In the genomic region with DNA sequence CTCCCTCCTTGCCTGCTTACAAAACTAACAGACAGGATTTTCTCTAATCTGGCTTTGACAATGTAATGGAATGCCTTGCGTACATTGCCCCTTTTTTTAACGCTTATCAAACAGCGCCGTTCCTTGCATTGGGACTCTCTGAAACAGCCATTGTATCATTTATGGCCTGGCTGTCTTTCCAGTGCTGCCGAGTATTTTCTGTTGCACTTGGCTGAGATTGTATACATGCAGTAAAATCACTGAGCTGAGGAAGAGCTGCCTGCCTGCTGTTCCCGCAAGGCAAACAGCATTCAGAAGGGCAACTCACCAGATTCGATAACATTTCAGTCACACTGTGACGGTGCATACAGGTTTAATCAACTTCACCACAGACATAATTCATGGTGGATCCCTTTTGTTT, we compare ENCODE assay signal across 12 cellular contexts.
A peak's percentile ranks its signal among the peaks of the same experiment; 100 is the strongest.
DNase-seq lines count a peak whose midpoint lies in the region; ATAC-seq and TF ChIP-seq lines count a peak whose summit lies in the region.
"Had no signal": no experiment of that assay in that cellular context is flagged by ENCODE, and none has a peak within 500 bp of the region (broad histone marks: within the 10 kb centered on the region; RNA-seq: fewer than 3 reads in every experiment).

No MANE protein-coding gene starts in this region.

- no peak for TF ChIP-seq CTCF in testis (IDR thresholded peaks at IDR 0.05)

- H3K27ac ChIP-seq in angular gyrus (ENCODE audit: low read depth, low read length): peak overlapping the region; percentile 53
- H3K27ac ChIP-seq in testis: no peak overlapping the region
- H3K27ac ChIP-seq: ovary, suprapubic skin had no signal

- TF ChIP-seq POLR2A in testis (IDR thresholded peaks at IDR 0.05): no peak

- ATAC-seq in HG03457 (IDR thresholded peaks at IDR 0.05; ENCODE audit: unreplicated experiment) (no peak), GM21367 (IDR thresholded peaks at IDR 0.05; ENCODE audit: unreplicated experiment) (no peak)

- no peaks in the 10 kb centered on the region for H3K36me3 ChIP-seq in testis (ENCODE audit: low read depth, missing control alignments)
- H3K36me3 ChIP-seq: ovary, suprapubic skin had no signal

- no peaks in the 10 kb centered on the region for H3K9me3 ChIP-seq in testis
- H3K9me3 ChIP-seq: ovary, suprapubic skin had no signal

- peak overlapping the region; percentile 1 to 4 for H3K4me3 ChIP-seq in testis
- H3K4me3 ChIP-seq: ovary, suprapubic skin had no signal

- H3K4me1 ChIP-seq in testis: no peaks in the 10 kb centered on the region
- H3K4me1 ChIP-seq: suprapubic skin had no signal

- 19 to 24% methylated on average over 8 of the region's 8 CpGs for WGBS in testis, 2 donors

- intact Hi-C loops in testis (cut with DNase I; ENCODE audit: low total_unique reads): no loop called here

- DNase-seq in NCI-H1092 treated with DMSO at 0.1 percent for 48 hours (lab: John Stamatoyannopoulos, UW) (peak; percentile 70), iris pigment epithelial cell (ENCODE audit: low read depth) (peak; percentile 8), testis (peak; percentile 18), OCI-M2 (lab: John Stamatoyannopoulos, UW; ENCODE audit: unreplicated experiment) (no peak)
- DNase-seq: activated CD4-positive, alpha-beta memory T cell treated with anti-CD3 and anti-CD28 coated beads, Interleukin-2, amount 10 ng/mL, durations not matched to agents 7 days and 5 days; activated naive CD4-positive, alpha-beta T cell treated with anti-CD3 and anti-CD28 coated beads, Interleukin-2, amount 50 U/mL, for 16 hours; ovary; SW 1271 had no signal

- no peaks in the 10 kb centered on the region for H3K27me3 ChIP-seq in testis
- H3K27me3 ChIP-seq: ovary, suprapubic skin had no signal
